ENCODE assay signal across 14 cellular contexts in genomic region chr15:88900309-88900981, GRCh38. TPM values are rescaled to one million over a fixed set of nuclear protein-coding genes. Genes with fewer than 3 reads are reported as not detected.
DNase-seq lines count a peak whose midpoint lies in the region; ATAC-seq and TF ChIP-seq lines count a peak whose summit lies in the region.
"Had no signal": no experiment of that assay in that cellular context is flagged by ENCODE, and none has a peak within 500 bp of the region (broad histone marks: within the 10 kb centered on the region; RNA-seq: fewer than 3 reads in every experiment).

No MANE protein-coding gene starts in this region.

- H3K36me3 ChIP-seq in heart left ventricle (peaks cover 0 to 65% (median 46%) of the 10 kb centered on the region in 9 donors), tibial artery (peaks cover 55 to 65% (median 63%) of the 10 kb centered on the region in 3 donors), upper lobe of left lung (peaks cover 0 to 49% (median 14%) of the 10 kb centered on the region in 4 donors)

- H3K9me3 ChIP-seq in heart left ventricle (no peaks in the 10 kb centered on the region), tibial artery (no peaks in the 10 kb centered on the region), upper lobe of left lung (no peaks in the 10 kb centered on the region)

- TF ChIP-seq POLR2A in heart left ventricle (IDR thresholded peaks at IDR 0.05) (no peak), upper lobe of left lung (IDR thresholded peaks at IDR 0.05) (no peak)

- H3K27ac ChIP-seq in heart left ventricle (peak overlapping the region in 8 of 12 donors; percentile 8 to 57 (median 40)), foreskin keratinocyte (no peak overlapping the region), tibial artery (peak overlapping the region; percentile 78 to 87), upper lobe of left lung (no peak overlapping the region)

- intact Hi-C loops in heart left ventricle (cut with DNase I) = loop anchor here in 4 of 10 donors (5.0 to 10.0 kb wide), 3 partner anchors 102 to 274 kb away; no protein-coding TSS in a partner anchor
- intact Hi-C loops in cardiac septum (cut with DNase I) = no loop called here
- intact Hi-C loops in tibial artery (cut with DNase I; ENCODE audit: low total_unique reads) = no loop called here

- ATAC-seq in heart left ventricle (peak in 1 of 4 donors; percentile 8), foreskin keratinocyte (peak; percentile 18), upper lobe of left lung (ENCODE audit: low FRiP score in 2 of 2) (no peak)
- ATAC-seq: stimulated activated memory B cell treated with anti-CD40 and anti-IgM and Interleukin-4, amounts not matched to agents 10 μg/mL and 1 μg/mL and 100 μg/mL, for 72 hours had no signal

- 80 to 90% (median 86%) methylated on average over 10 to 12 of the region's 12 CpGs for WGBS in heart left ventricle, 4 donors
- 88 to 92% methylated on average over 10 to 12 of the region's 12 CpGs for WGBS in upper lobe of left lung, 2 donors

- DNase-seq in heart left ventricle = no peak
- no peak for DNase-seq in cardiac septum (ENCODE audit: low spot score)
- DNase-seq in SW480 (ENCODE audit: low spot score) = peak; percentile 50
- DNase-seq in foreskin keratinocyte = peak in 1 of 2 donors; percentile 42
- no peak for DNase-seq in tibial artery
- no peak for DNase-seq in SK-N-DZ (ENCODE audit: low spot score)
- no peak for DNase-seq in NCI-H1436 treated with DMSO at 0.1 percent for 48 hours (lab: John Stamatoyannopoulos, UW)
- DNase-seq in upper lobe of left lung = no peak
- DNase-seq: anterior cingulate cortex, erythroblast, kidney, T1000 had no signal

- H3K27me3 ChIP-seq in heart left ventricle (no peaks in the 10 kb centered on the region), foreskin keratinocyte (no peaks in the 10 kb centered on the region), tibial artery (no peaks in the 10 kb centered on the region), upper lobe of left lung (no peaks in the 10 kb centered on the region)

- no peak for TF ChIP-seq CTCF in heart left ventricle (IDR thresholded peaks at IDR 0.05)
- no peak for TF ChIP-seq CTCF in foreskin keratinocyte (conservative IDR thresholded peaks at IDR 0.05)
- no peak for TF ChIP-seq CTCF in tibial artery (IDR thresholded peaks at IDR 0.05)
- no peak for TF ChIP-seq CTCF in upper lobe of left lung (IDR thresholded peaks at IDR 0.05)

- TF ChIP-seq EP300 in upper lobe of left lung (IDR thresholded peaks at IDR 0.05) = no peak

- H3K4me1 ChIP-seq in heart left ventricle (peaks cover 5 to 81% (median 47%) of the 10 kb centered on the region in 12 donors), foreskin keratinocyte (no peaks in the 10 kb centered on the region), tibial artery (peaks cover 4 to 100% (median 68%) of the 10 kb centered on the region in 4 donors), upper lobe of left lung (peaks cover 17 to 29% (median 21%) of the 10 kb centered on the region in 4 donors)

- H3K4me3 ChIP-seq in heart left ventricle (no peak overlapping the region), tibial artery (no peak overlapping the region), upper lobe of left lung (no peak overlapping the region)

RNA-seq across cellular contexts. Expression of gene HAPLN3, which starts 5.1 kb away (rescaled TPM):
- total RNA-seq in heart left ventricle = 10 to 100 TPM in 1 of 9 donors, 1 to 10 TPM in 8; 1.2 to 32.9 (median 3.3) TPM
- 1 to 10 TPM; 1.5 to 6.8 TPM for polyA plus RNA-seq in heart left ventricle
- 9.8 TPM for total RNA-seq in cardiac septum
- total RNA-seq in foreskin keratinocyte = 5.4 and 6.0 TPM in 2 replicates
- polyA plus RNA-seq in foreskin keratinocyte = 6.2 and 6.7 TPM in 2 replicates
- 0.61 and 1.6 TPM in 2 replicates for polyA plus RNA-seq in SK-N-DZ (2014; cell fraction: cytosol; rRNA removed)
- 1.0 and 1.6 TPM in 2 replicates for polyA plus RNA-seq in SK-N-DZ (2014; cell fraction: nucleus; rRNA removed)
- 10 to 100 TPM in 1 of 6 donors, 1 to 10 TPM in 5; 1.7 to 23.0 (median 4.6) TPM for total RNA-seq in upper lobe of left lung
- polyA plus RNA-seq: neural cell had no signal

RNA-seq across cellular contexts. Expression of gene MFGE8, which starts 12.7 kb away (rescaled TPM):
- total RNA-seq in heart left ventricle (100 to 1,000 TPM; 352 to 732 (median 556) TPM), cardiac septum (1,071 TPM), foreskin keratinocyte (38.2 and 85.4 TPM in 2 replicates), upper lobe of left lung (100 to 1,000 TPM in 5 of 6 donors, 10 to 100 TPM in 1; 87.8 to 423 (median 144) TPM)
- polyA plus RNA-seq in heart left ventricle (100 to 1,000 TPM; 386 to 639 TPM), foreskin keratinocyte (57.2 and 120 TPM in 2 replicates)
- 33.9 and 45.2 TPM in 2 replicates for polyA plus RNA-seq in SK-N-DZ (2014; cell fraction: cytosol; rRNA removed)
- 50.8 and 51.1 TPM in 2 replicates for polyA plus RNA-seq in SK-N-DZ (2014; cell fraction: nucleus; rRNA removed)

Comparison
In these comparisons a context has a peak if more than half of its experiments do, and no peak if none do; other contexts are left out.
1. H3K27ac ChIP-seq: peak in heart left ventricle (8 of 12) and tibial artery (2 of 2); none in foreskin keratinocyte (single experiment) and upper lobe of left lung (0 of 4).